8 cellular contexts compared by ENCODE assay signal in the genomic region with DNA sequence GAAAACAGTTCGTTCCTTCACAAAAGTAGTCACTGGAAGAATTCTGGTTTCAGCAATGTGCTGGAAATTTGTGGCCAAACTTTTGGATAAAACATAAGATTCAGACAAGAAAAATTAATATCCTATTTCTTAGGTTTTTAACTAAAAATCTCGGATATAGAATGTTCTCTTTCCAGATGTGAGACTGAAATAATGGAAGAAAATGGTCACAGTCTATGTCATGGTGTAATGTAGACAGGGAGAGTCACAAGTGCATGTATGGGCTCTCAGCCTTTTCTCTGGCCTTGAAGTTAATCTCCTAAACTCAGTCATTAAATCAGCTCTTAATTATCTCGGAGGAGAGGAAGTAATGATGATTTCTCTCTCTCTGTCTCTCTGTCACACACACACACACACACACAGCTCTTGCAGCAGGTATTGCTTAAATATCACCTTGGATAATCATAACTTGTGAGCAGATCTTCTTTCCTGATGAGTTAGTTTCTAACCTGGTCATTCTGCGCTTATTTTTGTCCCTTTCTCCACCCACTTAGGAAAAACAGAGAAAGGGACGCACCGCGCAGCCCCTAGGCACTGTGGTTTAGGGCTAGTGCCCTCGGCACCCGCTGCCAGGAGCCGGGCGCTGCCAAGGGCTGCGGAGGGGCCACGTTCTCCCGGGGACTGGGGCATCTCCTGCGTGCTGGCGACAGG. TPM values are rescaled to one million over a fixed set of nuclear protein-coding genes. Genes with fewer than 3 reads are reported as not detected.
DNase-seq lines count a peak whose midpoint lies in the region; ATAC-seq and TF ChIP-seq lines count a peak whose summit lies in the region.

No MANE protein-coding gene starts in this region.

- no peaks in the 10 kb centered on the region for H4K20me1 ChIP-seq in Loucy (ENCODE audit: insufficient read depth, low read length, poor library complexity, severe bottlenecking)

- ATAC-seq in GM19025 (IDR thresholded peaks at IDR 0.05; ENCODE audit: low read depth, unreplicated experiment) (peak; percentile 20), mucosa of descending colon (no peak), HG02678 (IDR thresholded peaks at IDR 0.05; ENCODE audit: unreplicated experiment) (no peak)

- no peaks in the 10 kb centered on the region for H3K79me2 ChIP-seq in Loucy (ENCODE audit: insufficient read depth, low read length)

- no peaks in the 10 kb centered on the region for H3K9me2 ChIP-seq in Loucy (replicated peaks; ENCODE audit: low read depth, low read length)

- H2AFZ ChIP-seq in Loucy (ENCODE audit: low read length), result peak overlapping the region; percentile 98

- no peaks in the 10 kb centered on the region; the same call in 1 of the 2 replicates for H3F3A ChIP-seq in Loucy (ENCODE audit: low read depth)

- H3K4me2 ChIP-seq in Loucy (ENCODE audit: low read depth, low read length, poor library complexity, severe bottlenecking), result peak overlapping the region; percentile 83

- H3K9me3 ChIP-seq in Loucy (ENCODE audit: insufficient read depth, low read depth, low read length) (no peaks in the 10 kb centered on the region), mucosa of descending colon (no peaks in the 10 kb centered on the region)

- H3K36me3 ChIP-seq in Loucy (ENCODE audit: insufficient read depth, low read length) (no peaks in the 10 kb centered on the region), mucosa of descending colon (ENCODE audit: low read depth) (no peaks in the 10 kb centered on the region)

- no peak for TF ChIP-seq CTCF in Loucy (conservative IDR thresholded peaks at IDR 0.05; ENCODE audit: low read length)
- TF ChIP-seq CTCF in mucosa of descending colon (IDR thresholded peaks at IDR 0.05), result no peak

- peaks cover 27% of the 10 kb centered on the region for H3K4me1 ChIP-seq in Loucy (ENCODE audit: insufficient read depth, low read length, poor library complexity, severe bottlenecking)
- H3K4me1 ChIP-seq in mucosa of descending colon (ENCODE audit: low read depth), result peaks cover 18% of the 10 kb centered on the region

- intact Hi-C loops in mucosa of descending colon (cut with DNase I, micrococcal nuclease), result no loop called here

- DNase-seq in dermis blood vessel endothelial cell (peak; percentile 27), mucosa of descending colon (no peak), EL (no peak), foreskin melanocyte (no peak)
- DNase-seq in activated CD4-positive, alpha-beta T cell treated with anti-CD3 and anti-CD28 coated beads, Interleukin-2, amount 50 U/mL, for 48 hours, result no peak

- H3K27me3 ChIP-seq in Loucy (ENCODE audit: insufficient read depth, low read length, poor library complexity, severe bottlenecking), result no peaks in the 10 kb centered on the region

- peak overlapping the region; percentile 66 for H3K9ac ChIP-seq in Loucy (ENCODE audit: low read depth, low read length, poor library complexity, severe bottlenecking)

- H3K4me3 ChIP-seq in Loucy (ENCODE audit: low read length, poor library complexity, severe bottlenecking) (peak overlapping the region; percentile 84), mucosa of descending colon (peak overlapping the region; percentile 43)

RNA-seq across cellular contexts. Expression of a gene that starts 0.7 kb away (rescaled TPM):
- total RNA-seq in dermis blood vessel endothelial cell, result 44.9 and 90.6 TPM in 2 replicates
- 10 to 100 TPM in 2 of 3 donors, 1 to 10 TPM in 1; 8.0 to 20.3 (median 17.6) TPM for total RNA-seq in mucosa of descending colon
